In the genomic region with DNA sequence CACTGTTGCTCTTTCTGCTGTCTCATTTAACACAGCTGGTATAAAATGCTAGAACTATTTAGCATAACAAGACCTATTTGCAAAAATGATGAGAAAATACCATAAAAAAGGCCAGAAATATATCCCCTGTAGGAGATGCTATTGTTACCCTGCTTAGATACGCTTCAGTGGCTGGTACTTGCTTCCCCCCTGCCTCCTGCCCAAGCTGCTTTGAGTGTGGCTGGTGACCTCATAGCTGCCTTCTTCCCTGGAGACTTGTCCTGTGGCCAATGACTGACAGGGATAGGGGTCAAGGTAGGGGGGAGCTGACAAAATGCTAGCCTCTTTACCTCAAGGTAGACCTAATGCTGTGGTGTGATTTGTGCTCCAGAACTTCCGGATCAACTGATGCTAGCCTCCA, we compare ENCODE assay signal across 18 cellular contexts.
"Had no signal": no experiment of that assay in that cellular context is flagged by ENCODE, and none has a peak within 500 bp of the region (broad histone marks: within the 10 kb centered on the region; RNA-seq: fewer than 3 reads in every experiment).

No MANE protein-coding gene starts in this region.

- H3K79me2 ChIP-seq: hepatocyte had no signal

- H3K27me3 ChIP-seq: esophagus squamous epithelium, hepatocyte, tibial artery had no signal

- H3K4me3 Mint-ChIP-seq: activated CD4-positive, alpha-beta memory T cell treated with anti-CD3 and anti-CD28 coated beads for 36 hours; activated naive CD8-positive, alpha-beta T cell treated with anti-CD3 and anti-CD28 coated beads for 36 hours; effector memory CD8-positive, alpha-beta T cell had no signal

- H3K36me3 ChIP-seq: esophagus squamous epithelium, lower lobe of right lung, tibial artery had no signal

- H3K27ac ChIP-seq: esophagus squamous epithelium, hepatocyte, lower lobe of right lung, tibial artery had no signal

- H3K27ac Mint-ChIP-seq: activated CD4-positive, alpha-beta memory T cell treated with anti-CD3 and anti-CD28 coated beads for 36 hours; activated naive CD8-positive, alpha-beta T cell treated with anti-CD3 and anti-CD28 coated beads for 36 hours; effector memory CD8-positive, alpha-beta T cell had no signal

- ATAC-seq: effector memory CD8-positive, alpha-beta T cell; left colon; lower lobe of right lung; stimulated activated naive CD8-positive, alpha-beta T cell treated with anti-CD3 and anti-CD28 coated beads, Interleukin-15, Interleukin-2, amounts not matched to agents 100 U/mL and 50 U/mL, for 24 hours had no signal

- H3K36me3 Mint-ChIP-seq: activated CD4-positive, alpha-beta memory T cell treated with anti-CD3 and anti-CD28 coated beads for 36 hours; activated naive CD8-positive, alpha-beta T cell treated with anti-CD3 and anti-CD28 coated beads for 36 hours had no signal

- DNase-seq: activated CD4-positive, alpha-beta memory T cell treated with anti-CD3 and anti-CD28 coated beads for 36 hours; activated CD4-positive, alpha-beta T cell treated with anti-CD3 and anti-CD28 coated beads for 4 hours; activated naive CD4-positive, alpha-beta T cell; activated naive CD8-positive, alpha-beta T cell treated with anti-CD3 and anti-CD28 coated beads for 36 hours; amniotic stem cell; effector memory CD8-positive, alpha-beta T cell; esophagus squamous epithelium; left colon; lower lobe of right lung; occipital lobe; stimulated activated CD4-positive, alpha-beta T cell treated with anti-CD3 and anti-CD28 coated beads, Interleukin-12 subunit alpha, Interleukin-12 subunit beta, amount 100 ng/mL, for 4 hours; stimulated activated CD4-positive, alpha-beta T cell treated with anti-CD3 and anti-CD28 coated beads, Interleukin-1b, Interleukin-23, amount 100 ng/mL, for 48 hours; stimulated activated CD8-positive, alpha-beta memory T cell treated with anti-CD3 and anti-CD28 coated beads, Interleukin-4, amount 100 ng/mL, for 48 hours; stimulated activated naive CD8-positive, alpha-beta T cell treated with anti-CD3 and anti-CD28 coated beads, Interleukin-15, Interleukin-2, amounts not matched to agents 100 U/mL and 50 U/mL, for 24 hours; substantia nigra; T-helper 2 cell; tibial artery had no signal

- H3K9me3 Mint-ChIP-seq: activated CD4-positive, alpha-beta memory T cell treated with anti-CD3 and anti-CD28 coated beads for 36 hours; activated naive CD8-positive, alpha-beta T cell treated with anti-CD3 and anti-CD28 coated beads for 36 hours; effector memory CD8-positive, alpha-beta T cell had no signal

- H3K4me1 ChIP-seq: esophagus squamous epithelium, lower lobe of right lung, tibial artery had no signal

- H3K27me3 Mint-ChIP-seq: effector memory CD8-positive, alpha-beta T cell had no signal

- H3K4me3 ChIP-seq: esophagus squamous epithelium, hepatocyte, lower lobe of right lung, tibial artery had no signal

- H3K4me2 ChIP-seq: hepatocyte had no signal

- H3K4me1 Mint-ChIP-seq: activated naive CD8-positive, alpha-beta T cell treated with anti-CD3 and anti-CD28 coated beads for 36 hours had no signal

- H3K9me3 ChIP-seq: esophagus squamous epithelium, lower lobe of right lung, tibial artery had no signal

- H2AFZ ChIP-seq: hepatocyte had no signal
